Comparison of ENCODE assay signal across 30 cellular contexts in the genomic region with DNA sequence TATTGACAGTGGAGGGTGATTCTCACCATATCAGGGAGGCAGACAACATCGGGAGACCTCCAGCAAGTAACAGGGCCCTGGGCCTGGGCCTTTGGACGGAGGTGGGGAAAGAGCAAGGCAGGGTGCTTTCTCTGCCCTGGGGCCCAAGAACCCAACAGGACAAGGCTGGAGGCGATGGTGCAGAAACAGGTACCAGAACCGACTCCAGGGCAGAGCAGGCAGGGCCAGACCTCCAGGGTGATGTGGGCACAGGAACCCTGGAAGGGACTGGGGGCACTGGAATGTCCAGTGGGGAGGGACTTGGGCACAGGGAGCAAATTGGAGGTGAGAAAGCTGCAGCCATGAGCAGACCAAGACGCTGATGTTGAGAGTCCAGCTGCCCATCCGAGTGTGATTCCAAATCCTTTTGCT. TPM values are rescaled to one million over a fixed set of nuclear protein-coding genes. Genes with fewer than 3 reads are reported as not detected.
"Had no signal": no experiment of that assay in that cellular context is flagged by ENCODE, and none has a peak within 500 bp of the region (broad histone marks: within the 10 kb centered on the region; RNA-seq: fewer than 3 reads in every experiment).

No MANE protein-coding gene starts in this region.

- H3K4me3 Mint-ChIP-seq: activated CD4-positive, alpha-beta T cell treated with anti-CD3 and anti-CD28 coated beads, Interleukin-2, amount 10 ng/mL, durations not matched to agents 7 days and 5 days; activated CD8-positive, alpha-beta T cell treated with anti-CD3 and anti-CD28 coated beads for 36 hours; activated naive CD8-positive, alpha-beta T cell; activated T-cell treated with anti-CD3 and anti-CD28 coated beads, Interleukin-2, amount 50 U/mL, for 4 hours; activated T-helper 17 cell treated with anti-CD3 and anti-CD28 coated beads, Interleukin-2, amount 50 U/mL, for 72 hours; central memory CD8-positive, alpha-beta T cell; WTC11 had no signal

- H3K36me3 Mint-ChIP-seq: activated naive CD8-positive, alpha-beta T cell; WTC11 had no signal

- H3K4me1 Mint-ChIP-seq: activated CD4-positive, alpha-beta T cell treated with anti-CD3 and anti-CD28 coated beads, Interleukin-2, amount 10 ng/mL, durations not matched to agents 7 days and 5 days; activated T-helper 17 cell treated with anti-CD3 and anti-CD28 coated beads, Interleukin-2, amount 50 U/mL, for 72 hours; central memory CD8-positive, alpha-beta T cell had no signal

- H3K9me3 ChIP-seq: gastroesophageal sphincter, heart right ventricle had no signal

- H3K27me3 Mint-ChIP-seq: activated CD8-positive, alpha-beta T cell treated with anti-CD3 and anti-CD28 coated beads for 36 hours had no signal

- DNase-seq: activated CD4-positive, alpha-beta T cell treated with anti-CD3 and anti-CD28 coated beads for 1 hour; activated CD4-positive, alpha-beta T cell treated with anti-CD3 and anti-CD28 coated beads for 4 hours; activated CD4-positive, alpha-beta T cell treated with anti-CD3 and anti-CD28 coated beads, Interleukin-2, amount 10 ng/mL, durations not matched to agents 7 days and 5 days; activated CD4-positive, alpha-beta T cell treated with anti-CD3 and anti-CD28 coated beads, Interleukin-2, amount 50 U/mL, for 4 hours; activated CD8-positive, alpha-beta T cell treated with anti-CD3 and anti-CD28 coated beads for 36 hours; activated effector memory CD4-positive, alpha-beta T cell treated with Interleukin-2 at 50 U/mL for 16 hours; activated gamma-delta T cell treated with Interleukin-2 at 50 U/mL for 16 hours; activated naive CD4-positive, alpha-beta T cell treated with anti-CD3 and anti-CD28 coated beads, Interleukin-2, amount 50 U/mL, for 16 hours; activated naive CD4-positive, alpha-beta T cell treated with Interleukin-2 at 50 U/mL for 16 hours; activated T-cell treated with anti-CD3 and anti-CD28 coated beads, Interleukin-2, amount 50 U/mL, for 4 hours; amniotic stem cell; anterior cingulate cortex; brain microvascular endothelial cell; cortex of kidney; dermis blood vessel endothelial cell; effector CD8-positive, alpha-beta T cell; foreskin melanocyte; heart right ventricle; T-helper 2 cell had no signal

- H3K9me3 Mint-ChIP-seq: activated CD4-positive, alpha-beta T cell treated with anti-CD3 and anti-CD28 coated beads, Interleukin-2, amount 10 ng/mL, durations not matched to agents 7 days and 5 days; activated CD8-positive, alpha-beta T cell treated with anti-CD3 and anti-CD28 coated beads for 36 hours; activated T-cell treated with anti-CD3 and anti-CD28 coated beads, Interleukin-2, amount 50 U/mL, for 4 hours; activated T-helper 17 cell treated with anti-CD3 and anti-CD28 coated beads, Interleukin-2, amount 50 U/mL, for 72 hours; central memory CD8-positive, alpha-beta T cell; WTC11 had no signal

- ATAC-seq: activated CD8-positive, alpha-beta T cell treated with anti-CD3 and anti-CD28 coated beads for 36 hours; activated T-cell treated with anti-CD3 and anti-CD28 coated beads, Interleukin-2, amount 50 U/mL, for 4 hours; activated T-helper 17 cell treated with anti-CD3 and anti-CD28 coated beads, Interleukin-2, amount 50 U/mL, for 72 hours; esophagus mucosa; gastroesophageal sphincter; heart right ventricle; WTC11 had no signal

- H3K27ac Mint-ChIP-seq: activated CD4-positive, alpha-beta T cell treated with anti-CD3 and anti-CD28 coated beads, Interleukin-2, amount 10 ng/mL, durations not matched to agents 7 days and 5 days; activated CD8-positive, alpha-beta T cell treated with anti-CD3 and anti-CD28 coated beads for 36 hours; activated naive CD8-positive, alpha-beta T cell; activated T-helper 17 cell treated with anti-CD3 and anti-CD28 coated beads, Interleukin-2, amount 50 U/mL, for 72 hours; WTC11 had no signal

- H3K27me3 ChIP-seq: gastroesophageal sphincter had no signal

- H3K27ac ChIP-seq: brain microvascular endothelial cell, gastroesophageal sphincter, VCaP had no signal

RNA-seq across cellular contexts. Expression of a gene that starts 44.4 kb away (rescaled TPM):
- total RNA-seq: activated CD4-positive, alpha-beta T cell treated with anti-CD3 and anti-CD28 coated beads, Interleukin-2, amount 10 ng/mL, durations not matched to agents 7 days and 5 days; activated CD8-positive, alpha-beta T cell treated with anti-CD3 and anti-CD28 coated beads for 36 hours; activated T-cell treated with anti-CD3 and anti-CD28 coated beads, Interleukin-2, amount 50 U/mL, for 4 hours; activated T-helper 17 cell treated with anti-CD3 and anti-CD28 coated beads, Interleukin-2, amount 50 U/mL, for 72 hours; cardiac septum; dermis blood vessel endothelial cell; epithelial cell of proximal tubule; esophagus mucosa; glomerular endothelial cell; T-helper 1 cell treated with Interleukin-12 subunit alpha and Interleukin-12 subunit beta and Interleukin-4 antibody, amounts not matched to agents 30 ng/mL and 1 ng/mL, for 36 hours had no signal
